7 cellular contexts compared by ENCODE assay signal in genomic region chr3:5741017-5741416, GRCh38.
"Had no signal": no experiment of that assay in that cellular context is flagged by ENCODE, and none has a peak within 500 bp of the region (broad histone marks: within the 10 kb centered on the region; RNA-seq: fewer than 3 reads in every experiment).

No MANE protein-coding gene starts in this region.

- DNase-seq: GDM1, GF-D8 had no signal

- FAIRE-seq: G401.6, GM12891, GM12892, GM18507, GM19239 had no signal
